Comparison of ENCODE assay signal across 8 cellular contexts in genomic region chr22:26367402-26368245, GRCh38.
DNase-seq lines count a peak whose midpoint lies in the region; ATAC-seq, FAIRE-seq and TF ChIP-seq lines count a peak whose summit lies in the region.

No MANE protein-coding gene starts in this region.

- intact Hi-C loops in heart right ventricle (cut with DNase I): loop anchor here in 4 of 10 donors (10.0 kb wide), 2 partner anchors 97 to 297 kb away; no protein-coding TSS in a partner anchor
- intact Hi-C loops in Right ventricle myocardium superior (cut with DNase I): no loop called here
- intact Hi-C loops in endothelial cell of umbilical vein (cut with micrococcal nuclease): no loop called here

- H3K4me1 Mint-ChIP-seq in neural progenitor cell: peaks cover 28% of the 10 kb centered on the region

- H3K36me3 ChIP-seq in heart right ventricle (no peaks in the 10 kb centered on the region), endothelial cell of umbilical vein (ENCODE audit: control insufficient read depth in 2 of 2, extremely low read depth in 1 of 2, insufficient read depth in 2 of 2, low read length in 2 of 2) (no peaks in the 10 kb centered on the region), neural progenitor cell (no peaks in the 10 kb centered on the region), upper lobe of left lung (no peaks in the 10 kb centered on the region)

- H3K9ac ChIP-seq in endothelial cell of umbilical vein (replicated peaks; ENCODE audit: extremely low read depth, insufficient read depth, low read length) (no peak overlapping the region), neural progenitor cell (no peak overlapping the region)

- no peaks in the 10 kb centered on the region for H3K36me3 Mint-ChIP-seq in neural progenitor cell

- peak; percentile 35 for FAIRE-seq in endothelial cell of umbilical vein (lab: Jason Lieb, UNC)

- TF ChIP-seq CTCF in heart right ventricle (IDR thresholded peaks at IDR 0.05) (peak; percentile 50 to 82 (median 75)), endothelial cell of umbilical vein (IDR thresholded peaks at IDR 0.05; ENCODE audit: extremely low read depth in 1 of 2, insufficient read depth in 1 of 2, low read depth in 1 of 2, low read length in 2 of 2) (peak; percentile 70 to 88), neural progenitor cell (IDR thresholded peaks at IDR 0.05) (peak; percentile 98), upper lobe of left lung (IDR thresholded peaks at IDR 0.05) (peak; percentile 34 to 73 (median 56))

- peak overlapping the region; percentile 88 for H3K27ac Mint-ChIP-seq in neural progenitor cell

- peaks cover 3% of the 10 kb centered on the region for H3F3A ChIP-seq in neural progenitor cell (ENCODE audit: low read depth)

- DNase-seq in heart right ventricle (peak in 1 of 2 donors; percentile 8), Right ventricle myocardium superior (no peak), NCI-H460 (ENCODE audit: extremely low read depth, low read depth) (peak; percentile 45), endothelial cell of umbilical vein (ENCODE audit: low read depth, low spot score) (peak; percentile 60), neural progenitor cell (ENCODE audit: low spot score) (peak; percentile 86), upper lobe of left lung (no peak), hippocampal formation (lab: John Stamatoyannopoulos, UW) (no peak)
- DNase-seq in activated CD8-positive, alpha-beta memory T cell treated with anti-CD3 and anti-CD28 coated beads for 24 hours: peak; percentile 82

- POLR2A ChIA-PET in endothelial cell of umbilical vein (lab: Charles Lee): no interaction called here

- H3K9me1 ChIP-seq in endothelial cell of umbilical vein (replicated peaks; ENCODE audit: control insufficient read depth, extremely low read depth, insufficient read depth, low read length): no peaks in the 10 kb centered on the region

- H3K4me1 ChIP-seq in heart right ventricle (no peaks in the 10 kb centered on the region), endothelial cell of umbilical vein (ENCODE audit: control insufficient read depth, extremely low read depth, insufficient read depth, low read length) (no peaks in the 10 kb centered on the region), neural progenitor cell (no peaks in the 10 kb centered on the region), upper lobe of left lung (no peaks in the 10 kb centered on the region)

- 43 to 44% methylated on average over 19 of the region's 19 CpGs for WGBS in heart right ventricle, 2 donors
- 41 to 47% methylated on average over 19 of the region's 19 CpGs for WGBS in upper lobe of left lung, 2 donors

- no TSS peak for BruUV-seq in endothelial cell of umbilical vein (replicated peaks; lab: Mats Ljungman, UMichigan)

- no peak for TF ChIP-seq EP300 in upper lobe of left lung (IDR thresholded peaks at IDR 0.05)

- H3K27ac ChIP-seq in heart right ventricle (no peak overlapping the region), endothelial cell of umbilical vein (ENCODE audit: insufficient read depth, low read depth, low read length) (no peak overlapping the region), neural progenitor cell (no peak overlapping the region), upper lobe of left lung (no peak overlapping the region)

- peaks cover 13% of the 10 kb centered on the region for H3K27me3 Mint-ChIP-seq in neural progenitor cell (ENCODE audit: insufficient read depth, low read depth)

- TF ChIP-seq POLR2A in endothelial cell of umbilical vein (IDR thresholded peaks at IDR 0.05; ENCODE audit: low read depth, low read length) (no peak), upper lobe of left lung (IDR thresholded peaks at IDR 0.05) (no peak)

- H3K27me3 ChIP-seq in heart right ventricle: peaks cover 0 to 33% (median 17%) of the 10 kb centered on the region in 7 donors
- peaks cover 0 to 4% of the 10 kb centered on the region in 2 experiments for H3K27me3 ChIP-seq in endothelial cell of umbilical vein (ENCODE audit: control insufficient read depth in 2 of 2, insufficient read depth in 2 of 2, low read length in 2 of 2)
- peaks cover 11% of the 10 kb centered on the region for H3K27me3 ChIP-seq in neural progenitor cell
- H3K27me3 ChIP-seq in upper lobe of left lung: no peaks in the 10 kb centered on the region

- H3K79me2 ChIP-seq in endothelial cell of umbilical vein (ENCODE audit: control insufficient read depth, insufficient read depth, low read length): no peaks in the 10 kb centered on the region
- no peaks in the 10 kb centered on the region for H3K79me2 ChIP-seq in neural progenitor cell (ENCODE audit: low read depth)

- dilution Hi-C loops in endothelial cell of umbilical vein (cut with MboI; ENCODE audit: extremely low pct_ligation_motif_present, low sequenced_read_pairs): no loop called here

- ATAC-seq in heart right ventricle (no peak), Right ventricle myocardium superior (ENCODE audit: poor library complexity) (no peak), upper lobe of left lung (ENCODE audit: low FRiP score in 2 of 2) (peak in 1 of 2 donors; percentile 48)

- H2AFZ ChIP-seq in endothelial cell of umbilical vein (ENCODE audit: low read depth, low read length): no peak overlapping the region
- no peak overlapping the region for H2AFZ ChIP-seq in neural progenitor cell (replicated peaks)

- H3K4me3 Mint-ChIP-seq in neural progenitor cell: no peak overlapping the region

- H3K9me3 Mint-ChIP-seq in neural progenitor cell: no peaks in the 10 kb centered on the region

- CTCF ChIA-PET in endothelial cell of umbilical vein (lab: Charles Lee): interaction anchor here (0.7 to 6.3 kb wide), 23 partner anchors 9 to 595 kb away, joined by 3 to 148 read pairs (median 5); no protein-coding TSS in a partner anchor

- H3K4me3 ChIP-seq in heart right ventricle: no peak overlapping the region
- H3K4me3 ChIP-seq in endothelial cell of umbilical vein (replicated peaks in 1 of 3; ENCODE audit: insufficient read depth in 1 of 3, low read depth in 1 of 3, low read length in 3 of 3): no peak overlapping the region
- no peak overlapping the region for H3K4me3 ChIP-seq in neural progenitor cell
- H3K4me3 ChIP-seq in upper lobe of left lung: no peak overlapping the region

- no peaks in the 10 kb centered on the region for H4K20me1 ChIP-seq in endothelial cell of umbilical vein (replicated peaks; ENCODE audit: control insufficient read depth, extremely low read depth, insufficient read depth, low read length)
- no peaks in the 10 kb centered on the region for H4K20me1 ChIP-seq in neural progenitor cell (ENCODE audit: low read depth)

- H3K9me3 ChIP-seq in heart right ventricle (no peaks in the 10 kb centered on the region), endothelial cell of umbilical vein (replicated peaks; ENCODE audit: control insufficient read depth, insufficient read depth, low read length) (no peaks in the 10 kb centered on the region), neural progenitor cell (ENCODE audit: low read depth) (no peaks in the 10 kb centered on the region), upper lobe of left lung (no peaks in the 10 kb centered on the region)

- no peak overlapping the region for H3K4me2 ChIP-seq in endothelial cell of umbilical vein (ENCODE audit: insufficient read depth, low read length)
- H3K4me2 ChIP-seq in neural progenitor cell: no peak overlapping the region

TF ChIP-seq in endothelial cell of umbilical vein, 7 proteins besides CTCF, POLR2A, EP300 and RAD21:
- TF ChIP-seq MAX (IDR thresholded peaks at IDR 0.05; ENCODE audit: insufficient read depth, insufficient read length): no peak
- TF ChIP-seq JUN (IDR thresholded peaks at IDR 0.05; ENCODE audit: borderline replicate concordance, insufficient read depth, insufficient read length, low read depth): no peak
- TF ChIP-seq GATA2 (IDR thresholded peaks at IDR 0.05; ENCODE audit: insufficient read depth, insufficient read length, low read depth, low read length): no peak
- no peak for TF ChIP-seq MYC (IDR thresholded peaks at IDR 0.05; ENCODE audit: low read depth, low read length)
- no peak for TF ChIP-seq FOS (IDR thresholded peaks at IDR 0.05; ENCODE audit: borderline replicate concordance, insufficient read depth, low read length)
- TF ChIP-seq POLR2AphosphoS5 (IDR thresholded peaks at IDR 0.05; ENCODE audit: insufficient read depth, low read depth, low read length): no peak
- no peak for TF ChIP-seq EZH2 (IDR thresholded peaks at IDR 0.05; ENCODE audit: borderline replicate concordance, low read depth, low read length, severe bottlenecking)

Comparison
In these comparisons a context has a peak if more than half of its experiments do, and no peak if none do; other contexts are left out.
1. DNase-seq: peak in NCI-H460 (single experiment), activated CD8-positive, alpha-beta memory T cell treated with anti-CD3 and anti-CD28 coated beads for 24 hours (single experiment), endothelial cell of umbilical vein (single experiment) and neural progenitor cell (single experiment); none in Right ventricle myocardium superior (single experiment), upper lobe of left lung (0 of 2) and hippocampal formation (0 of 2).
2. Peak in every context shown above with its lines, with median percentiles within 50 percentile points of each other: CTCF ChIP-seq.